In the genomic region with DNA sequence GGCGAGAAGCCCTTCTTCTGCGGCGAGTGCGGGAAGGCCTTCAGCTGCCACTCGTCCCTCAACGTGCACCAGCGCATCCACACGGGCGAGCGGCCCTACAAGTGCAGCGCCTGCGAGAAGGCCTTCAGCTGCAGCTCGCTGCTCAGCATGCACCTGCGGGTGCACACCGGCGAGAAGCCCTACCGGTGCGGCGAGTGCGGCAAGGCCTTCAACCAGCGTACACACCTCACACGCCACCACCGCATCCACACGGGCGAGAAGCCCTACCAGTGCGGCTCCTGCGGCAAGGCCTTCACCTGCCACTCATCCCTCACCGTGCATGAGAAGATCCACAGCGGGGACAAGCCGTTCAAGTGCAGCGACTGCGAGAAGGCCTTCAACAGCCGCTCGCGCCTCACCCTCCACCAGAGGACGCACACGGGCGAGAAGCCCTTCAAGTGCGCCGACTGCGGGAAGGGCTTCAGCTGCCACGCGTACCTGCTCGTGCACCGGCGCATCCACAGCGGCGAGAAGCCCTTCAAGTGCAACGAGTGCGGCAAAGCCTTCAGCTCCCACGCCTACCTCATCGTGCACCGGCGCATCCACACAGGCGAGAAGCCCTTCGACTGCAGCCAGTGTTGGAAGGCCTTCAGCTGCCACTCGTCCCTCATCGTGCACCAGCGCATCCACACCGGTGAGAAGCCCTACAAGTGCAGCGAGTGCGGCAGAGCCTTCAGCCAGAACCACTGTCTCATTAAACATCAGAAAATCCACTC, we compare ENCODE assay signal across 20 cellular contexts. TPM values are rescaled to one million over a fixed set of nuclear protein-coding genes. Genes with fewer than 3 reads are reported as not detected.
DNase-seq lines count a peak whose midpoint lies in the region; ATAC-seq and TF ChIP-seq lines count a peak whose summit lies in the region.
"Had no signal": no experiment of that assay in that cellular context is flagged by ENCODE, and none has a peak within 500 bp of the region (broad histone marks: within the 10 kb centered on the region; RNA-seq: fewer than 3 reads in every experiment).

No MANE protein-coding gene starts in this region.

- no peaks in the 10 kb centered on the region for H3K79me1 ChIP-seq in H9 (ENCODE audit: insufficient read depth, low read depth, low read length, poor library complexity, severe bottlenecking)

- H3K27me3 ChIP-seq in H9 (ENCODE audit: insufficient read depth, low read length) (no peaks in the 10 kb centered on the region), testis (no peaks in the 10 kb centered on the region)

- no CpG with 5 or more reads among the region's 62 CpGs for WGBS in H9 (ENCODE audit: extremely low coverage, insufficient read length, low lambda C conversion rate)
- 76 to 78% methylated on average over 43 to 60 of the region's 62 CpGs for WGBS in testis, 2 donors

- H3K27me3 Mint-ChIP-seq in activated CD4-positive, alpha-beta T cell treated with anti-CD3 and anti-CD28 coated beads, Interleukin-2, amount 10 ng/mL, durations not matched to agents 24 days and 14 days, result no peaks in the 10 kb centered on the region
- H3K27me3 Mint-ChIP-seq in H9 (ENCODE audit: low read depth) (no peaks in the 10 kb centered on the region), type B pancreatic cell (no peaks in the 10 kb centered on the region)
- H3K27me3 Mint-ChIP-seq: CD4-positive, CD25-positive, alpha-beta regulatory T cell had no signal

- H3K9me3 ChIP-seq in H9 (ENCODE audit: control insufficient read depth, low read depth, low read length), result no peaks in the 10 kb centered on the region
- H3K9me3 ChIP-seq in testis, result no peaks in the 10 kb centered on the region

- no peaks in the 10 kb centered on the region for H4K20me1 ChIP-seq in H9 (ENCODE audit: control insufficient read depth, insufficient read depth, insufficient read length)

- no peak overlapping the region for H4K5ac ChIP-seq in H9 (ENCODE audit: insufficient read length, low read depth, low read length)

- H2AFZ ChIP-seq in H9 (ENCODE audit: low read length), result no peak overlapping the region
- H2AFZ ChIP-seq: PC-9 had no signal

- no peak overlapping the region for H3K9ac ChIP-seq in H9 (ENCODE audit: extremely low read depth, insufficient read length, low read length)

- H4K8ac ChIP-seq in H9 (replicated peaks; ENCODE audit: insufficient read length, low read depth, low read length), result no peak overlapping the region

- no peaks in the 10 kb centered on the region for H3K23me2 ChIP-seq in H9 (ENCODE audit: insufficient read length, low read depth, low read length, poor library complexity, severe bottlenecking)

- H2BK5ac ChIP-seq in H9 (ENCODE audit: insufficient read length, low read length), result no peak overlapping the region

- intact Hi-C loops in activated CD4-positive, alpha-beta T cell treated with anti-CD3 and anti-CD28 coated beads, Interleukin-2, amount 10 ng/mL, durations not matched to agents 24 days and 14 days (cut with micrococcal nuclease), result no loop called here
- intact Hi-C loops in testis (cut with DNase I; ENCODE audit: low total_unique reads), result no loop called here

- peaks cover 23% of the 10 kb centered on the region for H3K36me3 Mint-ChIP-seq in activated CD4-positive, alpha-beta T cell treated with anti-CD3 and anti-CD28 coated beads, Interleukin-2, amount 10 ng/mL, durations not matched to agents 24 days and 14 days (ENCODE audit: low read depth)
- H3K36me3 Mint-ChIP-seq in H9 (ENCODE audit: insufficient read depth in 1 of 3, low read depth in 3 of 3) (peaks cover 30 to 53% (median 43%) of the 10 kb centered on the region in 3 experiments; a peak in 6 of 7 replicates), type B pancreatic cell (peaks cover 16% of the 10 kb centered on the region)

- H2BK20ac ChIP-seq in H9 (ENCODE audit: low read depth, low read length, poor library complexity, severe bottlenecking), result no peak overlapping the region

- no peak overlapping the region for H3K56ac ChIP-seq in H9 (ENCODE audit: insufficient read length, low read depth, low read length)

- peak overlapping the region in 1 of 2 donors; percentile 12 for H3K4me3 ChIP-seq in testis
- H3K4me3 ChIP-seq: PC-9 had no signal

- H2BK15ac ChIP-seq in H9 (ENCODE audit: low read depth, low read length), result no peak overlapping the region

- H3K27ac Mint-ChIP-seq in activated CD4-positive, alpha-beta T cell treated with anti-CD3 and anti-CD28 coated beads, Interleukin-2, amount 10 ng/mL, durations not matched to agents 24 days and 14 days, result no peak overlapping the region
- no peak overlapping the region for H3K27ac Mint-ChIP-seq in H9
- H3K27ac Mint-ChIP-seq in type B pancreatic cell, result no peak overlapping the region
- H3K27ac Mint-ChIP-seq: CD4-positive, CD25-positive, alpha-beta regulatory T cell; HFFc6 had no signal

- no peak overlapping the region for H3T11ph ChIP-seq in H9 (ENCODE audit: low read length)

- no peak overlapping the region for H4K91ac ChIP-seq in H9 (ENCODE audit: insufficient read length, low read depth, low read length)

- DNase-seq in activated CD4-positive, alpha-beta T cell treated with anti-CD3 and anti-CD28 coated beads, Interleukin-2, amount 10 ng/mL, durations not matched to agents 24 days and 14 days, result peak; percentile 57
- DNase-seq in activated CD4-positive, alpha-beta T cell treated with anti-CD3 and anti-CD28 coated beads for 48 hours, result no peak
- DNase-seq in H9 (peak; percentile 33), left lobe of liver (ENCODE audit: low spot score) (peak; percentile 35), type B pancreatic cell (ENCODE audit: extremely low spot score, unreplicated experiment) (peak; percentile 68), kidney glomerular epithelial cell (lab: John Stamatoyannopoulos, UW) (no peak), testis (no peak), NCI-H510A treated with DMSO at 0.1 percent for 48 hours (lab: John Stamatoyannopoulos, UW) (no peak)
- DNase-seq: 8988T; CD4-positive, CD25-positive, alpha-beta regulatory T cell; COR-L47; EL; HFFc6; Karpas-422; NCI-H1417 treated with DMSO at 0.1 percent for 48 hours; NCI-H1930; NCI-H345; NCI-H526; PC-9 had no signal

- H3K4me1 Mint-ChIP-seq in activated CD4-positive, alpha-beta T cell treated with anti-CD3 and anti-CD28 coated beads, Interleukin-2, amount 10 ng/mL, durations not matched to agents 24 days and 14 days, result peaks cover 6% of the 10 kb centered on the region
- H3K4me1 Mint-ChIP-seq in H9 (no peaks in the 10 kb centered on the region), type B pancreatic cell (ENCODE audit: unreplicated experiment) (peaks cover 6% of the 10 kb centered on the region)

- H3K18ac ChIP-seq in H9 (ENCODE audit: insufficient read length, low read depth, low read length), result no peak overlapping the region

- H3K36me3 ChIP-seq in testis (ENCODE audit: low read depth, missing control alignments), result no peaks in the 10 kb centered on the region

- no peak overlapping the region for H2BK12ac ChIP-seq in H9 (ENCODE audit: insufficient read length, low read depth, low read length)

- no peak overlapping the region for H3K4ac ChIP-seq in H9 (ENCODE audit: low read depth, low read length)

- no peak overlapping the region for H3K4me3 Mint-ChIP-seq in activated CD4-positive, alpha-beta T cell treated with anti-CD3 and anti-CD28 coated beads, Interleukin-2, amount 10 ng/mL, durations not matched to agents 24 days and 14 days
- H3K4me3 Mint-ChIP-seq in H9 (no peak overlapping the region), type B pancreatic cell (no peak overlapping the region)
- H3K4me3 Mint-ChIP-seq: CD4-positive, CD25-positive, alpha-beta regulatory T cell; HFFc6 had no signal

- H3K79me2 ChIP-seq in H9 (ENCODE audit: insufficient read depth, low read length), result no peaks in the 10 kb centered on the region

- no peaks in the 10 kb centered on the region for H3K4me1 ChIP-seq in H9 (ENCODE audit: insufficient read depth, low read length)
- H3K4me1 ChIP-seq in testis, result no peaks in the 10 kb centered on the region

- no peak for ATAC-seq in left lobe of liver

- TF ChIP-seq CTCF in H9 (conservative IDR thresholded peaks at IDR 0.05) (no peak), type B pancreatic cell (conservative IDR thresholded peaks at IDR 0.05) (no peak), testis (IDR thresholded peaks at IDR 0.05) (no peak)

- no peak overlapping the region for H3K4me2 ChIP-seq in H9 (ENCODE audit: insufficient read depth, insufficient read length, low read length)
- H3K4me2 ChIP-seq: PC-9 had no signal

- H3K23ac ChIP-seq in H9 (ENCODE audit: insufficient read length, low read depth, low read length), result no peak overlapping the region

- H3K14ac ChIP-seq in H9 (ENCODE audit: insufficient read depth, low read length), result no peak overlapping the region

- no peak overlapping the region for H3K27ac ChIP-seq in H9 (ENCODE audit: insufficient read length, low read depth, low read length)
- H3K27ac ChIP-seq in testis, result no peak overlapping the region
- H3K27ac ChIP-seq: PC-9, RWPE1 had no signal

- no peak overlapping the region for H2BK120ac ChIP-seq in H9 (ENCODE audit: low read depth, low read length, poor library complexity, severe bottlenecking)

- no peak for TF ChIP-seq POLR2A in testis (IDR thresholded peaks at IDR 0.05)

- no peaks in the 10 kb centered on the region for H3K9me3 Mint-ChIP-seq in activated CD4-positive, alpha-beta T cell treated with anti-CD3 and anti-CD28 coated beads, Interleukin-2, amount 10 ng/mL, durations not matched to agents 24 days and 14 days
- no peaks in the 10 kb centered on the region for H3K9me3 Mint-ChIP-seq in H9
- no peaks in the 10 kb centered on the region for H3K9me3 Mint-ChIP-seq in type B pancreatic cell
- H3K9me3 Mint-ChIP-seq: HFFc6 had no signal

- H2AK5ac ChIP-seq in H9 (ENCODE audit: insufficient read length, low read length), result no peak overlapping the region

RNA-seq across cellular contexts. Expression of a gene that starts 12.2 kb away (rescaled TPM):
- total RNA-seq in activated CD4-positive, alpha-beta T cell treated with anti-CD3 and anti-CD28 coated beads, Interleukin-2, amount 10 ng/mL, durations not matched to agents 24 days and 14 days, result 15.6 and 17.0 TPM in 2 replicates
- 29.8 and 34.3 TPM in 2 replicates for total RNA-seq in H9 (2021)
- 5.7 TPM for total RNA-seq in left lobe of liver
- total RNA-seq in type B pancreatic cell (ENCODE audit: low replicate concordance), result 24.6 and 39.5 TPM in 2 replicates
- 10 to 100 TPM in 1 of 2 donors, 1 to 10 TPM in 1; 6.5 to 11.8 TPM for total RNA-seq in testis
- polyA plus RNA-seq in testis (ENCODE audit: insufficient read depth, low read depth, low replicate concordance), result 4.1 TPM

RNA-seq across cellular contexts. Expression of a gene that starts 31.5 kb away (rescaled TPM):
- total RNA-seq in activated CD4-positive, alpha-beta T cell treated with anti-CD3 and anti-CD28 coated beads, Interleukin-2, amount 10 ng/mL, durations not matched to agents 24 days and 14 days, result 0.16 and 0.33 TPM in 2 replicates
- total RNA-seq in H9 (2021), result 10.8 and 12.7 TPM in 2 replicates
- total RNA-seq in left lobe of liver, result 2.2 TPM
- total RNA-seq in type B pancreatic cell (ENCODE audit: low replicate concordance), result 4.2 and 21.7 TPM in 2 replicates
- 10 to 100 TPM; 10.4 to 12.3 TPM for total RNA-seq in testis
- polyA plus RNA-seq in testis (ENCODE audit: insufficient read depth, low read depth, low replicate concordance), result 3.3 TPM

Comparison
In these comparisons a context has a peak if more than half of its experiments do, and no peak if none do; other contexts are left out.
1. DNase-seq: peak in activated CD4-positive, alpha-beta T cell treated with anti-CD3 and anti-CD28 coated beads, Interleukin-2, amount 10 ng/mL, durations not matched to agents 24 days and 14 days (single experiment), H9 (single experiment), left lobe of liver (single experiment) and type B pancreatic cell (single experiment); none in activated CD4-positive, alpha-beta T cell treated with anti-CD3 and anti-CD28 coated beads for 48 hours (single experiment), kidney glomerular epithelial cell (single experiment), testis (single experiment) and NCI-H510A treated with DMSO at 0.1 percent for 48 hours (single experiment).